10 cellular contexts compared by ENCODE assay signal in genomic region chrX:19743386-19743785, GRCh38.
DNase-seq lines count a peak whose midpoint lies in the region; ATAC-seq and TF ChIP-seq lines count a peak whose summit lies in the region.
"Had no signal": no experiment of that assay in that cellular context is flagged by ENCODE, and none has a peak within 500 bp of the region (broad histone marks: within the 10 kb centered on the region; RNA-seq: fewer than 3 reads in every experiment).

No MANE protein-coding gene starts in this region.

- ATAC-seq in GM18873 (IDR thresholded peaks at IDR 0.05; ENCODE audit: low FRiP score, unreplicated experiment) (peak; percentile 52), HG02759 (IDR thresholded peaks at IDR 0.05; ENCODE audit: unreplicated experiment) (peak; percentile 65), psoas muscle (no peak)

- H3K27me3 ChIP-seq in BLaER1 (no peaks in the 10 kb centered on the region), psoas muscle (ENCODE audit: insufficient read depth in 3 of 3, low read length in 2 of 3) (no peaks in the 10 kb centered on the region)

- no peak for TF ChIP-seq CTCF in OCI-LY7 (conservative IDR thresholded peaks at IDR 0.05; ENCODE audit: low read length)
- TF ChIP-seq CTCF in psoas muscle (IDR thresholded peaks at IDR 0.05), result no peak

- peaks cover 21% of the 10 kb centered on the region; the same call in 1 of the 2 replicates for H3K79me2 ChIP-seq in OCI-LY7 (ENCODE audit: insufficient read depth, low read depth, low read length)

- H3K27ac ChIP-seq in BLaER1, result no peak overlapping the region
- H3K27ac ChIP-seq in OCI-LY7 (ENCODE audit: low read depth, low read length, poor library complexity, severe bottlenecking), result no peak overlapping the region
- no peak overlapping the region for H3K27ac ChIP-seq in psoas muscle

- DNase-seq in OCI-LY7 (ENCODE audit: low spot score), result no peak
- no peak for DNase-seq in A172 (ENCODE audit: low spot score)
- DNase-seq in pons (ENCODE audit: low spot score), result no peak
- no peak for DNase-seq in NCI-H1105 treated with DMSO at 0.1 percent for 48 hours (lab: John Stamatoyannopoulos, UW)
- no peak for DNase-seq in psoas muscle
- DNase-seq: MV-4-11, SHP77 treated with DMSO at 0.1 percent for 48 hours had no signal

- H3K9me2 ChIP-seq in OCI-LY7 (ENCODE audit: insufficient read depth, low read length), result no peaks in the 10 kb centered on the region

- H3K4me1 ChIP-seq in BLaER1, result peaks cover 69% of the 10 kb centered on the region
- peaks cover 85% of the 10 kb centered on the region for H3K4me1 ChIP-seq in OCI-LY7 (ENCODE audit: insufficient read depth, low read length, poor library complexity, severe bottlenecking)
- no peaks in the 10 kb centered on the region for H3K4me1 ChIP-seq in psoas muscle

- H3K4me3 ChIP-seq in BLaER1 (no peak overlapping the region), OCI-LY7 (ENCODE audit: low read depth, low read length, poor library complexity, severe bottlenecking) (no peak overlapping the region), psoas muscle (no peak overlapping the region)

- POLR2A ChIA-PET in OCI-LY7 (lab: Charles Lee), result interaction anchor here (1.0 to 5.5 kb wide), 7 partner anchors 14 to 132 kb away, joined by 3 to 38 read pairs (median 5); no protein-coding TSS in a partner anchor

- H3K9me3 ChIP-seq in BLaER1, result no peaks in the 10 kb centered on the region
- H3K9me3 ChIP-seq in OCI-LY7 (ENCODE audit: low read length), result no peaks in the 10 kb centered on the region
- H3K9me3 ChIP-seq in psoas muscle, result no peaks in the 10 kb centered on the region

- intact Hi-C loops in OCI-LY7 (cut with micrococcal nuclease; ENCODE audit: unreplicated experiment) (loop anchor here (5.0 kb wide), 1 partner anchor 324 kb away; no protein-coding TSS in a partner anchor), psoas muscle (cut with DNase I) (loop anchor here in 1 of 2 donors (10.0 kb wide), 1 partner anchor 141 kb away; the partner anchor contains the start of gene SH3KBP1)

- BruUV-seq in OCI-LY7 (replicated peaks; lab: Mats Ljungman, UMichigan), result no TSS peak

- H3K36me3 ChIP-seq in BLaER1, result peaks cover 11% of the 10 kb centered on the region; the same call in 1 of the 2 replicates
- H3K36me3 ChIP-seq in OCI-LY7 (ENCODE audit: insufficient read depth, low read length), result peaks cover 60% of the 10 kb centered on the region
- H3K36me3 ChIP-seq in psoas muscle (ENCODE audit: insufficient read depth in 1 of 2, low read depth in 1 of 2), result no peaks in the 10 kb centered on the region

- no peaks in the 10 kb centered on the region for H4K20me1 ChIP-seq in BLaER1
- no peaks in the 10 kb centered on the region for H4K20me1 ChIP-seq in OCI-LY7 (ENCODE audit: insufficient read depth, low read length)

- no peak overlapping the region for H2AFZ ChIP-seq in OCI-LY7 (ENCODE audit: low read length)

- CTCF ChIA-PET in OCI-LY7 (lab: Charles Lee; ENCODE audit: unreplicated experiment), result interaction anchor here (0.9 kb wide), 1 partner anchor 61 kb away, joined by 3 read pairs; no protein-coding TSS in a partner anchor

- no peak overlapping the region for H3K9ac ChIP-seq in BLaER1

- H3K4me2 ChIP-seq in BLaER1 (peak overlapping the region; percentile 74; the same call in 1 of the 2 replicates), OCI-LY7 (ENCODE audit: low read length) (peak overlapping the region; percentile 9; the same call in 1 of the 2 replicates)

- 53 to 62% (median 55%) methylated on average over 4 of the region's 4 CpGs for WGBS in psoas muscle, 3 donors

Comparison
In these comparisons a context has a peak if more than half of its experiments do, and no peak if none do; other contexts are left out.
1. ATAC-seq: peak in GM18873 (single experiment) and HG02759 (single experiment); none in psoas muscle (0 of 4).